12 cellular contexts compared by ENCODE assay signal in the genomic region with DNA sequence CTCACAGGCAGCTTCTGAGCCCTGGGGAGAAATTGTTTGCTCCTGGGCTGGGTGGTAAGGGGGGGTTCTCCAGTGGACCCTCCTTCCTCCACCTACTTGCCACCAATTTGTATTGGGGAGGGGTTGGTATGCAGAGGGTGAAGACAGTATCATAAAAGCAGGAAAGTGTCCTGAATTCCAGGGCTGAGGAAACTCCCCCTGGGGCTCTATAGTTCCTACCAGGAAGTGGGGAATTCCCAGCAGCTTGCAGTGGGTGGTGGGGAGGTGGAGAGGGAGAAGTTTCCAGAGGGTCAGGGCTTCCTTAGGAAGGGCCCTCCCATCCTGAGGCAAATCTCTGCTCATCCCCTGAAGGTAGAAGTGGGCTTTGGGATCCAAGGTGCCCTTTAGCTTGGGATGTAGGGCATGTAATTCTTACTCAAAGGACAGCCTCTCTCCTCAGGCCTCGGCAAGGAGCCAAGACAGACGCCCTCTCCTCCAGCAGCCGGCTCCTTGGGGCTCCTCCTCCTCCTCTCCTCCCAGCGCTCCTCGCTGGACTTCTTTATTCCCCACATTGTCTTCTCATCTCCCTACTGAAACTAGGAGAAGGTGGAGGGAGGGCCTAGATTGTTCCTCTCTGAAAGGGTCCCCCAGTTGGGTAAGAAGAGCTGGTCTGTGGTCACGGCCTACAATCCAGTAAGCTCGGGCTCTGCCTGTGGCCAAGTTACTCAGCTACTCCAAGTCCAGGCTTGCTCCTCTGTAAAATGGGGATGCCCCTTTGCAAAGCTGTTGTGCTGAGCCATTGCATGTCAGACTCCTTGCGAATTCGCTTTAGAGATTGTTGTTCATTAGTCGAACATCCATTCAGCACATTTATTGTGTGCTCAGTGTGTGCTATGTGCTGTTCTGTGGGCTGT. TPM values are rescaled to one million over a fixed set of nuclear protein-coding genes. Genes with fewer than 3 reads are reported as not detected.
A peak's percentile ranks its signal among the peaks of the same experiment; 100 is the strongest.
DNase-seq lines count a peak whose midpoint lies in the region; ATAC-seq, FAIRE-seq and TF ChIP-seq lines count a peak whose summit lies in the region.
"Had no signal": no experiment of that assay in that cellular context is flagged by ENCODE, and none has a peak within 500 bp of the region (broad histone marks: within the 10 kb centered on the region; RNA-seq: fewer than 3 reads in every experiment).

No MANE protein-coding gene starts in this region.

- H3K27me3 ChIP-seq in SK-N-SH (ENCODE audit: insufficient read depth) (no peaks in the 10 kb centered on the region), astrocyte (ENCODE audit: insufficient read depth, low read length) (no peaks in the 10 kb centered on the region), keratinocyte (ENCODE audit: control insufficient read depth, extremely low read depth, insufficient read depth, low read length) (peaks cover 27% of the 10 kb centered on the region)
- H3K27me3 ChIP-seq: transverse colon had no signal

- no peak overlapping the region for H3K4me2 ChIP-seq in SK-N-SH
- peak overlapping the region; percentile 39 for H3K4me2 ChIP-seq in astrocyte (ENCODE audit: low read length)
- peak overlapping the region; percentile 69 for H3K4me2 ChIP-seq in keratinocyte (ENCODE audit: control insufficient read depth, extremely low read depth, insufficient read depth, low read depth, low read length)

- H3K27ac Mint-ChIP-seq in astrocyte (ENCODE audit: unreplicated experiment) = no peak overlapping the region
- H3K27ac Mint-ChIP-seq in stimulated activated effector memory CD8-positive, alpha-beta T cell treated with anti-CD3 and anti-CD28 coated beads, Interleukin-12 subunit alpha, Interleukin-12 subunit beta, amount 100 ng/mL, for 72 hours = no peak overlapping the region
- no peak overlapping the region for H3K27ac Mint-ChIP-seq in activated T-cell treated with anti-CD3 and anti-CD28 coated beads, Interleukin-2, amount 50 U/mL, for 72 hours

- TF ChIP-seq CTCF in SK-N-SH (IDR thresholded peaks at IDR 0.05) (no peak), astrocyte (IDR thresholded peaks at IDR 0.05; ENCODE audit: insufficient read depth, low read depth, low read length) (no peak), keratinocyte (optimal IDR thresholded peaks at IDR 0.05 in 1 of 3, IDR thresholded peaks at IDR 0.05 in 1 of 3, conservative IDR thresholded peaks at IDR 0.05 in 1 of 3; ENCODE audit: extremely low read depth in 1 of 3, insufficient read depth in 2 of 3, low read length in 3 of 3) (no peak)

- POLR2A ChIA-PET in SK-N-SH (lab: Yijun Ruan, JAX) = no interaction called here

- no peaks in the 10 kb centered on the region for H3K36me3 ChIP-seq in SK-N-SH (replicated peaks in 1 of 2; ENCODE audit: control insufficient read depth in 1 of 2, insufficient read depth in 2 of 2, low read length in 1 of 2)
- no peaks in the 10 kb centered on the region for H3K36me3 ChIP-seq in astrocyte (ENCODE audit: insufficient read depth, low read length)
- H3K36me3 ChIP-seq in keratinocyte (ENCODE audit: control insufficient read depth in 2 of 2, extremely low read depth in 1 of 2, insufficient read depth in 2 of 2, low read length in 2 of 2) = no peaks in the 10 kb centered on the region
- H3K36me3 ChIP-seq: transverse colon had no signal

- H3K4me1 Mint-ChIP-seq in astrocyte (ENCODE audit: low read depth, unreplicated experiment) = no peaks in the 10 kb centered on the region
- peaks cover 12% of the 10 kb centered on the region for H3K4me1 Mint-ChIP-seq in stimulated activated effector memory CD8-positive, alpha-beta T cell treated with anti-CD3 and anti-CD28 coated beads, Interleukin-12 subunit alpha, Interleukin-12 subunit beta, amount 100 ng/mL, for 72 hours
- peaks cover 45% of the 10 kb centered on the region for H3K4me1 Mint-ChIP-seq in activated T-cell treated with anti-CD3 and anti-CD28 coated beads, Interleukin-2, amount 50 U/mL, for 72 hours (ENCODE audit: low read depth)

- ATAC-seq in SK-N-SH treated with all-trans-retinoic acid at 6 μM for 48 hours = no peak; the same call in none of the 3 replicates
- ATAC-seq in stimulated activated effector memory CD8-positive, alpha-beta T cell treated with anti-CD3 and anti-CD28 coated beads, Interleukin-12 subunit alpha, Interleukin-12 subunit beta, amount 100 ng/mL, for 72 hours = peak; percentile 4
- no peak for ATAC-seq in activated T-cell treated with anti-CD3 and anti-CD28 coated beads, Interleukin-2, amount 50 U/mL, for 72 hours (replicated peaks in 1 of 2)

- dilution Hi-C loops in keratinocyte (cut with MboI; ENCODE audit: extremely low pct_ligation_motif_present, low sequenced_read_pairs) = no loop called here

- FAIRE-seq in astrocyte (lab: Jason Lieb, UNC) (no peak), keratinocyte (lab: Jason Lieb, UNC) (peak; percentile 82)
- FAIRE-seq: A204.1 had no signal

- no peak overlapping the region for H3K27ac ChIP-seq in SK-N-SH (ENCODE audit: low read depth in 2 of 2, low read length in 1 of 2)
- H3K27ac ChIP-seq in astrocyte (ENCODE audit: low read depth, low read length) = no peak overlapping the region
- H3K27ac ChIP-seq in keratinocyte (ENCODE audit: control insufficient read depth, insufficient read depth, low read length) = peak overlapping the region; percentile 67
- H3K27ac ChIP-seq: transverse colon had no signal

- no peaks in the 10 kb centered on the region for H3K9me2 ChIP-seq in SK-N-SH

- no peaks in the 10 kb centered on the region for H3F3A ChIP-seq in SK-N-SH (replicated peaks; ENCODE audit: insufficient read depth)

- peaks cover 3% of the 10 kb centered on the region for H3K9me3 Mint-ChIP-seq in astrocyte (ENCODE audit: unreplicated experiment)
- peaks cover under 1% of the 10 kb centered on the region for H3K9me3 Mint-ChIP-seq in stimulated activated effector memory CD8-positive, alpha-beta T cell treated with anti-CD3 and anti-CD28 coated beads, Interleukin-12 subunit alpha, Interleukin-12 subunit beta, amount 100 ng/mL, for 72 hours
- peaks cover 0 to 2% of the 10 kb centered on the region in 2 donors for H3K9me3 Mint-ChIP-seq in activated T-cell treated with anti-CD3 and anti-CD28 coated beads, Interleukin-2, amount 50 U/mL, for 72 hours
- H3K9me3 Mint-ChIP-seq: activated naive CD4-positive, alpha-beta T cell treated with anti-CD3 and anti-CD28 coated beads, Interleukin-2, amount 50 U/mL, for 72 hours had no signal

- H3K4me1 ChIP-seq in SK-N-SH (ENCODE audit: control insufficient read depth in 1 of 2, insufficient read depth in 2 of 2, low read depth in 1 of 2, low read length in 1 of 2) = peaks cover 0 to 4% of the 10 kb centered on the region in 2 experiments; a peak in 2 of 4 replicates
- H3K4me1 ChIP-seq in astrocyte (ENCODE audit: insufficient read depth, low read length) = peaks cover 27% of the 10 kb centered on the region
- peaks cover 20% of the 10 kb centered on the region for H3K4me1 ChIP-seq in keratinocyte (ENCODE audit: control insufficient read depth, extremely low read depth, insufficient read depth, low read length)

- H4K20me1 ChIP-seq in SK-N-SH (ENCODE audit: insufficient read depth) = no peaks in the 10 kb centered on the region
- H4K20me1 ChIP-seq in astrocyte (ENCODE audit: insufficient read depth, low read length) = no peaks in the 10 kb centered on the region
- H4K20me1 ChIP-seq in keratinocyte (ENCODE audit: control insufficient read depth, extremely low read depth, insufficient read depth, low read length) = no peaks in the 10 kb centered on the region

- H3K9me1 ChIP-seq in keratinocyte (ENCODE audit: control insufficient read depth, extremely low read depth, insufficient read depth, low read length) = no peaks in the 10 kb centered on the region

- peaks cover 35% of the 10 kb centered on the region for H3K27me3 Mint-ChIP-seq in astrocyte (ENCODE audit: low read depth, unreplicated experiment)
- H3K27me3 Mint-ChIP-seq in activated T-cell treated with anti-CD3 and anti-CD28 coated beads, Interleukin-2, amount 50 U/mL, for 72 hours (ENCODE audit: low read depth) = no peaks in the 10 kb centered on the region

- no peaks in the 10 kb centered on the region for H3K9me3 ChIP-seq in SK-N-SH
- no peaks in the 10 kb centered on the region for H3K9me3 ChIP-seq in astrocyte (ENCODE audit: insufficient read depth, low read depth, low read length)
- no peaks in the 10 kb centered on the region for H3K9me3 ChIP-seq in keratinocyte (ENCODE audit: control insufficient read depth, low read depth, low read length)
- H3K9me3 ChIP-seq: transverse colon had no signal

- TF ChIP-seq RAD21 in SK-N-SH (IDR thresholded peaks at IDR 0.05; ENCODE audit: low read length) = no peak

- peaks cover 2% of the 10 kb centered on the region for H3K36me3 Mint-ChIP-seq in astrocyte (ENCODE audit: low read depth, unreplicated experiment)
- peaks cover 3% of the 10 kb centered on the region for H3K36me3 Mint-ChIP-seq in stimulated activated effector memory CD8-positive, alpha-beta T cell treated with anti-CD3 and anti-CD28 coated beads, Interleukin-12 subunit alpha, Interleukin-12 subunit beta, amount 100 ng/mL, for 72 hours
- H3K36me3 Mint-ChIP-seq in activated T-cell treated with anti-CD3 and anti-CD28 coated beads, Interleukin-2, amount 50 U/mL, for 72 hours (ENCODE audit: insufficient read depth in 2 of 2) = peaks cover 0 to 1% of the 10 kb centered on the region in 2 donors
- H3K36me3 Mint-ChIP-seq: activated naive CD4-positive, alpha-beta T cell treated with anti-CD3 and anti-CD28 coated beads, Interleukin-2, amount 50 U/mL, for 72 hours had no signal

- CTCF ChIA-PET in SK-N-SH (lab: Yijun Ruan, JAX) = no interaction called here

- DNase-seq in SK-N-SH (no peak), astrocyte (ENCODE audit: low read depth) (no peak), keratinocyte (ENCODE audit: low read depth, low spot score) (peak; percentile 91), cerebellar cortex (ENCODE audit: low spot score) (no peak), DMS114 treated with DMSO at 0.1 percent for 48 hours (lab: John Stamatoyannopoulos, UW; ENCODE audit: unreplicated experiment) (no peak)
- DNase-seq in stimulated activated effector memory CD8-positive, alpha-beta T cell treated with anti-CD3 and anti-CD28 coated beads, Interleukin-12 subunit alpha, Interleukin-12 subunit beta, amount 100 ng/mL, for 72 hours (ENCODE audit: low spot score in 2 of 2) = no peak
- DNase-seq in activated T-cell treated with anti-CD3 and anti-CD28 coated beads, Interleukin-2, amount 50 U/mL, for 72 hours = no peak
- DNase-seq: activated CD4-positive, alpha-beta T cell treated with anti-CD3 and anti-CD28 coated beads, Interleukin-2, amount 50 U/mL, for 1 hour; transverse colon had no signal

- no peak overlapping the region for H3K9ac ChIP-seq in SK-N-SH
- H3K9ac ChIP-seq in astrocyte (ENCODE audit: low read length) = no peak overlapping the region
- H3K9ac ChIP-seq in keratinocyte (ENCODE audit: control insufficient read depth, extremely low read depth, insufficient read depth, low read length) = peak overlapping the region; percentile 62

- H2AFZ ChIP-seq in SK-N-SH (ENCODE audit: low read depth) (peak overlapping the region; percentile 35; the same call in 1 of the 2 replicates), astrocyte (ENCODE audit: low read depth, low read length) (peak overlapping the region; percentile 73), keratinocyte (ENCODE audit: control insufficient read depth, low read length) (peak overlapping the region; percentile 54)

- TF ChIP-seq EP300 in SK-N-SH (IDR thresholded peaks at IDR 0.05; ENCODE audit: borderline replicate concordance in 1 of 2, low read depth in 1 of 2, low read length in 1 of 2) = no peak

- 89% methylated on average over 10 of the region's 10 CpGs for WGBS in SK-N-SH (ENCODE audit: low lambda C conversion rate)

- H3K4me3 ChIP-seq in SK-N-SH (ENCODE audit: low read depth in 2 of 2, low read length in 1 of 2) (no peak overlapping the region), astrocyte (ENCODE audit: insufficient read depth, low read depth, low read length) (no peak overlapping the region), keratinocyte (ENCODE audit: control insufficient read depth in 2 of 3, extremely low read depth in 1 of 3, insufficient read depth in 2 of 3, low read depth in 1 of 3, low read length in 3 of 3) (peak overlapping the region in 2 of 3 experiments; percentile 1 to 6)
- H3K4me3 ChIP-seq: transverse colon had no signal

- H3K79me2 ChIP-seq in SK-N-SH (ENCODE audit: insufficient read depth) (no peaks in the 10 kb centered on the region), astrocyte (ENCODE audit: insufficient read depth, low read length) (no peaks in the 10 kb centered on the region), keratinocyte (ENCODE audit: control insufficient read depth, insufficient read depth, low read length) (no peaks in the 10 kb centered on the region)

- no peak overlapping the region for H3K4me3 Mint-ChIP-seq in astrocyte (ENCODE audit: unreplicated experiment)
- no peak overlapping the region for H3K4me3 Mint-ChIP-seq in stimulated activated effector memory CD8-positive, alpha-beta T cell treated with anti-CD3 and anti-CD28 coated beads, Interleukin-12 subunit alpha, Interleukin-12 subunit beta, amount 100 ng/mL, for 72 hours
- H3K4me3 Mint-ChIP-seq in activated T-cell treated with anti-CD3 and anti-CD28 coated beads, Interleukin-2, amount 50 U/mL, for 72 hours = no peak overlapping the region

RNA-seq across cellular contexts. Expression of a gene that starts 17.9 kb away (rescaled TPM):
- polyA plus RNA-seq in SK-N-SH (2012; rRNA removed) = 25.3 and 31.9 TPM in 2 replicates
- polyA plus RNA-seq in SK-N-SH (2012; cell fraction: cytosol; rRNA removed) = 20.4 and 32.3 TPM in 2 replicates
- polyA plus RNA-seq in SK-N-SH (2012; cell fraction: nucleus; rRNA removed) = 48.4 and 52.0 TPM in 2 replicates
- 12.3 and 17.5 TPM in 2 replicates for total RNA-seq in astrocyte
- 1.5 to 2.3 TPM (median 1.8 TPM) in 3 replicates for polyA plus RNA-seq in keratinocyte
- not detected for polyA plus RNA-seq in keratinocyte (2011; ENCODE audit: low read depth)
- 0.90 and 1.5 TPM in 2 replicates for polyA plus RNA-seq in keratinocyte (2011; cell fraction: cytosol; rRNA removed)
- 3.6 and 5.6 TPM in 2 replicates for polyA plus RNA-seq in keratinocyte (2011; cell fraction: nucleus; rRNA removed)
- polyA plus RNA-seq in keratinocyte (2012; ENCODE audit: low replicate concordance) = 0.34 and 1.4 TPM in 2 replicates
- 0.32 to 2.8 TPM (median 1.2 TPM) in 3 replicates for polyA minus RNA-seq in keratinocyte
- polyA minus RNA-seq in keratinocyte (2011; cell fraction: cytosol; rRNA and poly(A)+ RNA removed) = 0.96 TPM
- 3.5 and 4.2 TPM in 2 replicates for polyA minus RNA-seq in keratinocyte (2011; cell fraction: nucleus; rRNA and poly(A)+ RNA removed)
- 10 to 100 TPM; 46.3 to 83.0 TPM for total RNA-seq in activated T-cell treated with anti-CD3 and anti-CD28 coated beads, Interleukin-2, amount 50 U/mL, for 72 hours

Comparison
In these comparisons a context has a peak if more than half of its experiments do, and no peak if none do; other contexts are left out.
1. H3K4me3 ChIP-seq: peak in keratinocyte (2 of 3); none in SK-N-SH (0 of 2) and astrocyte (single experiment).
2. Peak in every context shown above with its lines, with median percentiles within 50 percentile points of each other: H2AFZ ChIP-seq.